18 cellular contexts compared by ENCODE assay signal in genomic region chr22:50264946-50265669, GRCh38. TPM values are rescaled to one million over a fixed set of nuclear protein-coding genes. Genes with fewer than 3 reads are reported as not detected.
A peak's percentile ranks its signal among the peaks of the same experiment; 100 is the strongest.
DNase-seq lines count a peak whose midpoint lies in the region; ATAC-seq and TF ChIP-seq lines count a peak whose summit lies in the region.
"Had no signal": no experiment of that assay in that cellular context is flagged by ENCODE, and none has a peak within 500 bp of the region (broad histone marks: within the 10 kb centered on the region; RNA-seq: fewer than 3 reads in every experiment).

No MANE protein-coding gene starts in this region.

- no CpG with 5 or more reads among the region's 15 CpGs for WGBS in neuronal stem cell (ENCODE audit: extremely low coverage in 2 of 2, insufficient read length in 2 of 2, insufficient replicate concordance in 1 of 2), 2 donors

- H2AFZ ChIP-seq in neuronal stem cell (ENCODE audit: low read length), result no peak overlapping the region
- H2AFZ ChIP-seq: GM23338 had no signal

- H3K27me3 ChIP-seq in BLaER1 treated with 17β-estradiol and CSF1 and Interleukin-3, amounts not matched to agents 10 nM and 100 nM, result no peaks in the 10 kb centered on the region
- H3K27me3 ChIP-seq in neuronal stem cell (ENCODE audit: control insufficient read depth in 3 of 3, insufficient read depth in 3 of 3, low read depth in 1 of 3, low read length in 3 of 3), result peaks cover 0 to 7% (median 0%) of the 10 kb centered on the region in 3 experiments
- H3K27me3 ChIP-seq in left ventricle myocardium inferior (ENCODE audit: low read depth), result peaks cover 11% of the 10 kb centered on the region

- no peak overlapping the region for H2BK120ac ChIP-seq in neuronal stem cell (ENCODE audit: low read depth, low read length)

- peaks cover 29 to 66% (median 59%) of the 10 kb centered on the region in 10 experiments for H3K4me1 ChIP-seq in BLaER1 treated with 17β-estradiol and CSF1 and Interleukin-3, amounts not matched to agents 10 nM and 100 nM
- peaks cover 11 to 24% of the 10 kb centered on the region in 2 donors for H3K4me1 ChIP-seq in neuronal stem cell (ENCODE audit: control insufficient read depth in 2 of 2, insufficient read depth in 1 of 2, low read depth in 1 of 2, low read length in 2 of 2)
- peaks cover 60% of the 10 kb centered on the region for H3K4me1 ChIP-seq in left ventricle myocardium inferior

- H2BK5ac ChIP-seq in neuronal stem cell (ENCODE audit: low read length), result peak overlapping the region; percentile 63

- H3K23ac ChIP-seq in neuronal stem cell (ENCODE audit: low read depth, low read length, poor library complexity), result peak overlapping the region; percentile 48

- peak overlapping the region; percentile 85 for H2AK5ac ChIP-seq in neuronal stem cell (ENCODE audit: low read depth, low read length)

- H2BK12ac ChIP-seq in neuronal stem cell (ENCODE audit: low read length), result peak overlapping the region; percentile 60

- peaks cover 0 to 8% (median 0%) of the 10 kb centered on the region in 11 experiments; a peak in 3 of 22 replicates for H3K9me3 ChIP-seq in BLaER1 treated with 17β-estradiol and CSF1 and Interleukin-3, amounts not matched to agents 10 nM and 100 nM (replicated peaks in 1 of 11)
- H3K9me3 ChIP-seq in neuronal stem cell (replicated peaks in 1 of 2; ENCODE audit: control insufficient read depth in 2 of 2, insufficient read depth in 1 of 2, low read depth in 1 of 2, low read length in 2 of 2), result peaks cover 4% of the 10 kb centered on the region in 2 donors
- no peaks in the 10 kb centered on the region for H3K9me3 ChIP-seq in left ventricle myocardium inferior (replicated peaks)
- H3K9me3 ChIP-seq: HAP-1 had no signal

- H3K79me1 ChIP-seq in neuronal stem cell (ENCODE audit: low read depth, low read length), result peaks cover 6% of the 10 kb centered on the region

- H3K4me2 ChIP-seq in BLaER1 treated with 17β-estradiol and CSF1 and Interleukin-3, amounts not matched to agents 10 nM and 100 nM, result peak overlapping the region in 6 of 11 experiments; percentile 6 to 43 (median 14); a peak in 5 of 22 replicates
- no peak overlapping the region for H3K4me2 ChIP-seq in neuronal stem cell (ENCODE audit: insufficient read depth, low read length, poor library complexity, severe bottlenecking)
- H3K4me2 ChIP-seq: GM23338 had no signal

- no peak overlapping the region for H3K4me3 ChIP-seq in BLaER1 treated with 17β-estradiol and CSF1 and Interleukin-3, amounts not matched to agents 10 nM and 100 nM
- H3K4me3 ChIP-seq in neuronal stem cell (ENCODE audit: low read length in 2 of 2) (no peak overlapping the region), left ventricle myocardium inferior (no peak overlapping the region)
- H3K4me3 ChIP-seq: GM23338, HAP-1 had no signal

- intact Hi-C loops in cardiac septum (cut with DNase I), result no loop called here
- intact Hi-C loops in left ventricle myocardium inferior (cut with micrococcal nuclease), result no loop called here

- H3K27ac ChIP-seq in BLaER1 treated with 17β-estradiol and CSF1 and Interleukin-3, amounts not matched to agents 10 nM and 100 nM, result no peak overlapping the region
- H3K27ac ChIP-seq in neuronal stem cell (replicated peaks; ENCODE audit: low read length), result no peak overlapping the region
- no peak overlapping the region for H3K27ac ChIP-seq in left ventricle myocardium inferior (replicated peaks)
- H3K27ac ChIP-seq: C4-2B had no signal

- H3K9ac ChIP-seq in BLaER1 treated with 17β-estradiol and CSF1 and Interleukin-3, amounts not matched to agents 10 nM and 100 nM, result 0 out of 22 replicates have a peak overlapping the region, but pooled peaks of 1 of the 11 experiments have one; percentile 10
- H3K9ac ChIP-seq in neuronal stem cell (ENCODE audit: low read depth, low read length, poor library complexity), result no peak overlapping the region

- ATAC-seq in HG02798 (IDR thresholded peaks at IDR 0.05; ENCODE audit: poor library complexity, unreplicated experiment), result no peak
- ATAC-seq: GM23338 had no signal

- peaks cover 0 to 24% (median 13%) of the 10 kb centered on the region in 11 experiments; a peak in 11 of 22 replicates for H4K20me1 ChIP-seq in BLaER1 treated with 17β-estradiol and CSF1 and Interleukin-3, amounts not matched to agents 10 nM and 100 nM

- DNase-seq in NAMALWA (ENCODE audit: low spot score) (peak; percentile 48), neuronal stem cell (ENCODE audit: low spot score) (no peak), cardiac septum (ENCODE audit: low spot score) (no peak), left ventricle myocardium inferior (no peak)
- DNase-seq: CD8-positive, alpha-beta memory T cell; Kasumi-1; NCI-H1417; NCI-H1694 treated with DMSO at 0.1 percent for 48 hours; NCI-H2081 treated with DMSO at 0.1 percent for 48 hours; NCI-H2171 treated with DMSO at 0.1 percent for 48 hours; NCI-H526; OCI-M1; SHP77 had no signal

- no peak overlapping the region for H3K4ac ChIP-seq in neuronal stem cell (ENCODE audit: low read length)

- H3K14ac ChIP-seq in neuronal stem cell (ENCODE audit: low read length), result no peak overlapping the region

- H2BK15ac ChIP-seq in neuronal stem cell (ENCODE audit: low read length), result peak overlapping the region; percentile 95

- H3K36me3 ChIP-seq in BLaER1 treated with 17β-estradiol and CSF1 and Interleukin-3, amounts not matched to agents 10 nM and 100 nM, result peaks cover 0 to 17% (median 7%) of the 10 kb centered on the region in 11 experiments; a peak in 8 of 22 replicates
- H3K36me3 ChIP-seq in neuronal stem cell (replicated peaks in 1 of 2; ENCODE audit: control insufficient read depth in 2 of 2, insufficient read depth in 2 of 2, low read length in 2 of 2) (peaks cover 0 to 17% of the 10 kb centered on the region in 2 donors), left ventricle myocardium inferior (no peaks in the 10 kb centered on the region)
- H3K36me3 ChIP-seq: HAP-1 had no signal

- no peak for TF ChIP-seq CTCF in left ventricle myocardium inferior (IDR thresholded peaks at IDR 0.05; ENCODE audit: borderline replicate concordance)

- peak overlapping the region; percentile 27 for H3K18ac ChIP-seq in neuronal stem cell (ENCODE audit: low read length)

- H4K8ac ChIP-seq in neuronal stem cell (ENCODE audit: low read depth, low read length), result peak overlapping the region; percentile 9

- no peak overlapping the region for H4K91ac ChIP-seq in neuronal stem cell (ENCODE audit: low read depth, low read length, poor library complexity)

RNA-seq across cellular contexts. Expression of gene MAPK12, which starts 3.6 kb away (rescaled TPM):
- polyA plus RNA-seq in neuronal stem cell (2013, experiment 1 of 2), result 28.8 TPM
- 28.1 TPM for polyA plus RNA-seq in neuronal stem cell (2013, experiment 2 of 2)
- 32.5 TPM for total RNA-seq in cardiac septum
- 17.2 TPM for total RNA-seq in left ventricle myocardium inferior

RNA-seq across cellular contexts. Expression of gene MAPK11, which starts 5.1 kb away (rescaled TPM):
- 4.0 TPM for polyA plus RNA-seq in neuronal stem cell (2013, experiment 1 of 2)
- polyA plus RNA-seq in neuronal stem cell (2013, experiment 2 of 2), result 3.6 TPM
- total RNA-seq in cardiac septum (11.7 TPM), left ventricle myocardium inferior (7.8 TPM)

RNA-seq across cellular contexts. Expression of gene HDAC10, which starts 14.0 kb away (rescaled TPM):
- 20.1 TPM for polyA plus RNA-seq in neuronal stem cell (2013, experiment 1 of 2)
- 18.8 TPM for polyA plus RNA-seq in neuronal stem cell (2013, experiment 2 of 2)
- total RNA-seq in cardiac septum (13.1 TPM), left ventricle myocardium inferior (13.6 TPM)

RNA-seq across cellular contexts. Expression of gene TUBGCP6, which starts 20.3 kb away (rescaled TPM):
- 12.1 TPM for polyA plus RNA-seq in neuronal stem cell (2013, experiment 1 of 2)
- 12.1 TPM for polyA plus RNA-seq in neuronal stem cell (2013, experiment 2 of 2)
- total RNA-seq in cardiac septum (22.8 TPM), left ventricle myocardium inferior (18.3 TPM)

RNA-seq across cellular contexts. Expression of gene PLXNB2, which starts 42.3 kb away (rescaled TPM):
- 71.0 TPM for polyA plus RNA-seq in neuronal stem cell (2013, experiment 1 of 2)
- polyA plus RNA-seq in neuronal stem cell (2013, experiment 2 of 2), result 69.8 TPM
- 85.7 TPM for total RNA-seq in cardiac septum
- 50.2 TPM for total RNA-seq in left ventricle myocardium inferior
